27 cellular contexts compared by ENCODE assay signal in the genomic region with DNA sequence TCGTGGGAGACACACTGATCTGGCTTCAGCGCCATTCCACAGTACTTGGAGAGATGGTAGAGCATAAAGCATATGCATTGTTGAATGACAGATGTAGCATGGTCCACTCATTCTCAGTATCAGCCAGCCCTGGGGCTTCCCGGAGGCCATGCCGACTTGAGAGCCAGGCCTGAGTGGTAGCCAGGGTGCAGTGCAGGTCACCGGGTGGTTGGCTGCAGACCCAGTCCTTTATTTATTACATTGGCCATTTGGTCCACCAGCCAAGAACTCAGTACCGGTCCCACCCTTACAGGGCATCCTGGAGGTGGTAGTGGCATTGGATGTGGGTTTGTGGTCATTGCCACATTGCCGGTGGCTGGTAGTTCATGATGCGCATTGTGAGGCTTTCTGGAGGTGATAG.
"Had no signal": no experiment of that assay in that cellular context is flagged by ENCODE, and none has a peak within 500 bp of the region (broad histone marks: within the 10 kb centered on the region; RNA-seq: fewer than 3 reads in every experiment).

No MANE protein-coding gene starts in this region.

- H3K4me3 Mint-ChIP-seq: activated B cell treated with CpG ODN at 0.5 μM for 24 hours; activated CD8-positive, alpha-beta T cell treated with anti-CD3 and anti-CD28 coated beads for 36 hours; activated naive CD4-positive, alpha-beta T cell treated with anti-CD3 and anti-CD28 coated beads, Interleukin-2, amount 50 U/mL, for 24 hours; activated T-cell treated with anti-CD3 and anti-CD28 coated beads, Interleukin-2, amount 50 U/mL, for 72 hours; natural killer cell treated with Interleukin-12 subunit alpha and Interleukin-12 subunit beta and Interleukin-15 and Interleukin-18, amount 100 ng/mL, for 72 hours; stimulated activated naive B cell treated with anti-CD40 and anti-IgM and Interleukin-4, amounts not matched to agents 10 μg/mL and 1 μg/mL and 100 μg/mL, for 72 hours; T-helper 2 cell treated with Interferon-gamma antibody and Interleukin-4, amounts not matched to agents 5 μg/mL and 100 μg/mL, for 36 hours had no signal

- DNase-seq: activated B cell treated with CpG ODN at 0.5 μM for 24 hours; activated CD4-positive, alpha-beta T cell treated with anti-CD3 and anti-CD28 coated beads, Interleukin-2, amount 50 U/mL, for 1 hour; activated CD8-positive, alpha-beta T cell treated with anti-CD3 and anti-CD28 coated beads for 36 hours; activated gamma-delta T cell; activated T-cell treated with anti-CD3 and anti-CD28 coated beads, Interleukin-2, amount 50 U/mL, for 72 hours; cerebellar nuclear complex; cortex of kidney; foreskin fibroblast; left ventricle myocardium inferior; mesendoderm; mucosa of descending colon; stimulated activated CD4-positive, alpha-beta T cell treated with anti-CD3 and anti-CD28 coated beads, Interleukin-15, amount 100 ng/mL, for 24 hours; stimulated activated CD4-positive, alpha-beta T cell treated with anti-CD3 and anti-CD28 coated beads, Interleukin-2, amount 100 ng/mL, for 24 hours; stimulated activated naive B cell treated with anti-CD40 and anti-IgM and Interleukin-4, amounts not matched to agents 10 μg/mL and 1 μg/mL and 100 μg/mL, for 72 hours; stomach; T-helper 1 cell had no signal

- H3K27me3 Mint-ChIP-seq: activated B cell treated with CpG ODN at 0.5 μM for 24 hours, progenitor cell of endocrine pancreas had no signal

- H3K4me3 ChIP-seq: body of pancreas, heart left ventricle, left ventricle myocardium inferior, lung, mucosa of descending colon, ovary, smooth muscle cell, stomach, tibial artery had no signal

- H3K27me3 ChIP-seq: body of pancreas, neutrophil, ovary, tibial artery had no signal

- H3K36me3 ChIP-seq: heart left ventricle, left ventricle myocardium inferior, neutrophil, ovary, stomach, tibial artery had no signal

- H3K36me3 Mint-ChIP-seq: activated naive CD4-positive, alpha-beta T cell treated with anti-CD3 and anti-CD28 coated beads, Interleukin-2, amount 50 U/mL, for 24 hours; natural killer cell treated with Interleukin-12 subunit alpha and Interleukin-12 subunit beta and Interleukin-15 and Interleukin-18, amount 100 ng/mL, for 72 hours; stimulated activated naive B cell treated with anti-CD40 and anti-IgM and Interleukin-4, amounts not matched to agents 10 μg/mL and 1 μg/mL and 100 μg/mL, for 72 hours had no signal

- H3K4me1 Mint-ChIP-seq: activated B cell treated with CpG ODN at 0.5 μM for 24 hours; activated naive CD4-positive, alpha-beta T cell treated with anti-CD3 and anti-CD28 coated beads, Interleukin-2, amount 50 U/mL, for 24 hours; stimulated activated naive B cell treated with anti-CD40 and anti-IgM and Interleukin-4, amounts not matched to agents 10 μg/mL and 1 μg/mL and 100 μg/mL, for 72 hours had no signal

- H3K4me1 ChIP-seq: body of pancreas, heart left ventricle, left ventricle myocardium inferior, stomach, tibial artery had no signal

- H3K27ac ChIP-seq: body of pancreas, heart left ventricle, left ventricle myocardium inferior, neutrophil, ovary, stomach, tibial artery had no signal

- H3K9me3 ChIP-seq: body of pancreas, heart left ventricle, left ventricle myocardium inferior, mucosa of descending colon, neutrophil, ovary, stomach, tibial artery had no signal

- H3K9me3 Mint-ChIP-seq: activated B cell treated with CpG ODN at 0.5 μM for 24 hours; activated CD8-positive, alpha-beta T cell treated with anti-CD3 and anti-CD28 coated beads for 36 hours; activated naive CD4-positive, alpha-beta T cell treated with anti-CD3 and anti-CD28 coated beads, Interleukin-2, amount 50 U/mL, for 24 hours; activated T-cell treated with anti-CD3 and anti-CD28 coated beads, Interleukin-2, amount 50 U/mL, for 72 hours; natural killer cell treated with Interleukin-12 subunit alpha and Interleukin-12 subunit beta and Interleukin-15 and Interleukin-18, amount 100 ng/mL, for 72 hours; T-helper 2 cell treated with Interferon-gamma antibody and Interleukin-4, amounts not matched to agents 5 μg/mL and 100 μg/mL, for 36 hours had no signal

- H3K27ac Mint-ChIP-seq: activated B cell treated with CpG ODN at 0.5 μM for 24 hours; activated CD8-positive, alpha-beta T cell treated with anti-CD3 and anti-CD28 coated beads for 36 hours; activated naive CD4-positive, alpha-beta T cell treated with anti-CD3 and anti-CD28 coated beads, Interleukin-2, amount 50 U/mL, for 24 hours; activated T-cell treated with anti-CD3 and anti-CD28 coated beads, Interleukin-2, amount 50 U/mL, for 72 hours; natural killer cell treated with Interleukin-12 subunit alpha and Interleukin-12 subunit beta and Interleukin-15 and Interleukin-18, amount 100 ng/mL, for 72 hours; progenitor cell of endocrine pancreas; stimulated activated naive B cell treated with anti-CD40 and anti-IgM and Interleukin-4, amounts not matched to agents 10 μg/mL and 1 μg/mL and 100 μg/mL, for 72 hours; T-helper 2 cell treated with Interferon-gamma antibody and Interleukin-4, amounts not matched to agents 5 μg/mL and 100 μg/mL, for 36 hours had no signal
